In the genomic region with DNA sequence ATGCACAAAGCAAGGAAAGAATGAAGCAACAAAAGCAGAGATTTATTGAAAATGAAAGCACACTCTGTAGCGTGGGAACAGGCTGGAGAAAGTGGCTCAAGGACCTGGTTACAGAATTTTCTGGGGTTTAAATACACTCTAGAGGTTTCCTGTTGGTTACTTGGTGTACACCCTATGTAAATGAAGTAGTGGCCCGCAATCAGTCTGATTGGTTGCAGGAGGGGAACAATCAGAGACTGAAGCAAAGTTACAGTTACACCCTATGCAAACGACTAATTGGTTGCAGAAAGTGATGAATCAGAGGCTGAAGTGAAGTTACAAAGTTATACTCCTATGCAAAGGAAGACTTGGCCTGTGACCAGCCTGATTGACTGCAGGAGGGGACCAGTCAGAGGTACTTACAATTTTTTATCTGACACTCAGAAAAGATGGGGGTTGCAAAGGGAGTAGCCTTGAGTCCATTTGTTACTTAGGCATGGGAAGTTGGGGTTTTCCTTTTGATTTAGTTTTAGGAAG, we compare ENCODE assay signal across 8 cellular contexts. TPM values are rescaled to one million over a fixed set of nuclear protein-coding genes. Genes with fewer than 3 reads are reported as not detected.
DNase-seq lines count a peak whose midpoint lies in the region; ATAC-seq and TF ChIP-seq lines count a peak whose summit lies in the region.

No MANE protein-coding gene starts in this region.

- TF ChIP-seq EP300 in sigmoid colon (IDR thresholded peaks at IDR 0.05), result no peak

- no peak for TF ChIP-seq POLR2A in sigmoid colon (IDR thresholded peaks at IDR 0.05)

- TF ChIP-seq CTCF in sigmoid colon (IDR thresholded peaks at IDR 0.05), result no peak

- H3K9me3 ChIP-seq in T-helper 17 cell (ENCODE audit: control insufficient read depth, low read length, poor library complexity, severe bottlenecking) (no peaks in the 10 kb centered on the region), sigmoid colon (no peaks in the 10 kb centered on the region)

- no peaks in the 10 kb centered on the region for H3K27me3 Mint-ChIP-seq in T-helper 17 cell

- intact Hi-C loops in sigmoid colon (cut with DNase I), result no loop called here

- peak overlapping the region; percentile 89 for H3K4me3 Mint-ChIP-seq in T-helper 17 cell

- ATAC-seq in HG03103 (IDR thresholded peaks at IDR 0.05; ENCODE audit: low read depth, unreplicated experiment), result peak; percentile 52
- peak; percentile 80 for ATAC-seq in T-helper 17 cell

- H3K27me3 ChIP-seq in sigmoid colon, result no peaks in the 10 kb centered on the region

- H3K27ac Mint-ChIP-seq in T-helper 17 cell, result peak overlapping the region; percentile 94

- peak overlapping the region in 3 of 4 donors; percentile 33 to 60 (median 35) for H3K27ac ChIP-seq in sigmoid colon

- no peaks in the 10 kb centered on the region for H3K36me3 ChIP-seq in sigmoid colon

- DNase-seq in activated CD8-positive, alpha-beta memory T cell treated with anti-CD3 and anti-CD28 coated beads for 24 hours, result peak; percentile 60
- DNase-seq in activated CD8-positive, alpha-beta memory T cell treated with anti-CD3 and anti-CD28 coated beads, Interleukin-2, amount 50 U/mL, for 48 hours, result no peak
- DNase-seq in T-helper 17 cell, result peak; percentile 17 to 53 (median 39)
- peak; percentile 86 for DNase-seq in central memory CD4-positive, alpha-beta T cell
- DNase-seq in sigmoid colon, result no peak
- DNase-seq in NCI-H2196 treated with DMSO at 0.1 percent for 48 hours (lab: John Stamatoyannopoulos, UW; ENCODE audit: unreplicated experiment), result no peak
- DNase-seq in kidney glomerular epithelial cell (lab: John Stamatoyannopoulos, UW), result no peak

- H3K4me1 Mint-ChIP-seq in T-helper 17 cell, result peaks cover 45% of the 10 kb centered on the region

- H3K4me3 ChIP-seq in sigmoid colon, result no peak overlapping the region

- H3K36me3 Mint-ChIP-seq in T-helper 17 cell (ENCODE audit: low read depth), result no peaks in the 10 kb centered on the region

- peaks cover 0 to 10% (median 7%) of the 10 kb centered on the region in 4 donors for H3K4me1 ChIP-seq in sigmoid colon

- WGBS in sigmoid colon, 2 donors, result 49 to 69% methylated on average over 3 of the region's 3 CpGs

RNA-seq across cellular contexts. Expression of gene MTPN, which starts 3.6 kb away (rescaled TPM):
- total RNA-seq in T-helper 17 cell (100 to 1,000 TPM; 104 to 193 TPM), sigmoid colon (10 to 100 TPM; 74.4 to 96.7 (median 78.4) TPM)
- polyA plus RNA-seq in sigmoid colon, result 10 to 100 TPM; 65.5 to 95.7 (median 86.2) TPM

Comparison
In these comparisons a context has a peak if more than half of its experiments do, and no peak if none do; other contexts are left out.
1. DNase-seq: peak in activated CD8-positive, alpha-beta memory T cell treated with anti-CD3 and anti-CD28 coated beads for 24 hours (single experiment), T-helper 17 cell (3 of 3) and central memory CD4-positive, alpha-beta T cell (single experiment); none in activated CD8-positive, alpha-beta memory T cell treated with anti-CD3 and anti-CD28 coated beads, Interleukin-2, amount 50 U/mL, for 48 hours (single experiment), sigmoid colon (single experiment), NCI-H2196 treated with DMSO at 0.1 percent for 48 hours (single experiment) and kidney glomerular epithelial cell (single experiment).